In the genomic region with DNA sequence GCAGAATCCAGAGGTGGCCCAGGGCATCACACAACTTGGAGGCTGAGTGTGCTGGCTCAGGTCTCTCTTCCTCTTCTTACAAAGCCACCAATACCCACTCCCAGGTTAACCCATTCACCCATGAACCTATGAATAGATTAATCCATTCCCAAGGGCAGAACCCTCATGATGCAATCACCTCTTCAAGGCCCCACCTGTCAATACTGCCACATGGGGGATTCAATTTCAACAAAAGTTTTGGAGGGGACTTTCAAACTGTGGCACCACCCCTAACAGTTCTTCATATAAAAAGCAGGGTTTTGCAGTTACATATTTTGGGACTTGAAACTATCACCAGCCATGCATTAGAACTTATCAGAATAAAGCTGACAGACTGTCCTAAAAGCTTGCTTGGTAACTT, we compare ENCODE assay signal across 24 cellular contexts.
"Had no signal": no experiment of that assay in that cellular context is flagged by ENCODE, and none has a peak within 500 bp of the region (broad histone marks: within the 10 kb centered on the region; RNA-seq: fewer than 3 reads in every experiment).

No MANE protein-coding gene starts in this region.

- H3K36me3 ChIP-seq: colonic mucosa, esophagus muscularis mucosa, esophagus squamous epithelium, gastrocnemius medialis, gastroesophageal sphincter, heart left ventricle, heart right ventricle had no signal

- H3K27ac Mint-ChIP-seq: dendritic cell treated with granulocyte-macrophage colony-stimulating factor and Interleukin-4, amounts not matched to agents 40 ng/mL and 50 ng/mL, for 4 days; endodermal cell had no signal

- H3K9me3 ChIP-seq: colonic mucosa, esophagus muscularis mucosa, esophagus squamous epithelium, gastrocnemius medialis, gastroesophageal sphincter, heart left ventricle, heart right ventricle had no signal

- ATAC-seq: esophagus mucosa, foreskin keratinocyte, gastrocnemius medialis, gastroesophageal sphincter, heart right ventricle had no signal

- H3K27me3 ChIP-seq: colonic mucosa, dorsolateral prefrontal cortex, foreskin keratinocyte, gastrocnemius medialis, gastroesophageal sphincter had no signal

- DNase-seq: colonic mucosa; cortex of kidney; dermis blood vessel endothelial cell; dorsolateral prefrontal cortex; effector CD4-positive, alpha-beta T cell; effector CD8-positive, alpha-beta T cell; effector memory CD4-positive, alpha-beta T cell; endodermal cell; erythroblast; esophagus squamous epithelium; foreskin fibroblast; foreskin keratinocyte; foreskin melanocyte; gastrocnemius medialis; glutamatergic neuron; head of caudate nucleus; heart left ventricle; heart right ventricle had no signal

- H3K4me3 Mint-ChIP-seq: dendritic cell treated with granulocyte-macrophage colony-stimulating factor and Interleukin-4, amounts not matched to agents 40 ng/mL and 50 ng/mL, for 4 days; endodermal cell had no signal

- H3K9me3 Mint-ChIP-seq: dendritic cell treated with granulocyte-macrophage colony-stimulating factor and Interleukin-4, amounts not matched to agents 40 ng/mL and 50 ng/mL, for 4 days; endodermal cell had no signal

- H3K27ac ChIP-seq: colonic mucosa, coronary artery, dorsolateral prefrontal cortex, epithelial cell of prostate, esophagus muscularis mucosa, esophagus squamous epithelium, foreskin keratinocyte, gastrocnemius medialis, gastroesophageal sphincter, heart left ventricle, heart right ventricle had no signal

- H3K4me1 ChIP-seq: colonic mucosa, esophagus muscularis mucosa, esophagus squamous epithelium, foreskin keratinocyte, gastrocnemius medialis, gastroesophageal sphincter, heart left ventricle, heart right ventricle had no signal

- H3K4me3 ChIP-seq: colonic mucosa, coronary artery, dorsolateral prefrontal cortex, esophagus muscularis mucosa, esophagus squamous epithelium, gastrocnemius medialis, gastroesophageal sphincter, heart left ventricle, heart right ventricle had no signal
